24 cellular contexts compared by ENCODE assay signal in the genomic region with DNA sequence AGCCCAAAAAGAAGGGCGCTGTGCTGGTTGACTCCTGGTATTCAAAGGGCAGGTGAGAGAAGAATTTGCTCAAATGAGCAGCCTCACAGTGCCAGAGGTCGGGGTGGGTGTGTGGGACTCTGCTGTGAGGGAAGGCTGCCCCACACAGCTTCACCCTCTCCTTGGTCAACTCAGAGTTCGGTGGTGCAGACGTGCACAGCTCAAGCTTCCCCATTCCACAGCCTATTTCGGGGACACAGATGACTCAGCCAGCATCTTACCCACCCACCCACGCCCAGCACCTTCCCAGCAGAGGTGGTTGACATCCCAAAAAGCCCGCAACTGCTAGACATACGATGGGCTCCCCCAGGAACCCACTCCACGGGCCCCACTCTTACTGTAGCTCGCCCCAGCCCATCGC.
"Had no signal": no experiment of that assay in that cellular context is flagged by ENCODE, and none has a peak within 500 bp of the region (broad histone marks: within the 10 kb centered on the region; RNA-seq: fewer than 3 reads in every experiment).

No MANE protein-coding gene starts in this region.

- H3K4me1 ChIP-seq: breast epithelium, esophagus muscularis mucosa, foreskin keratinocyte, lower lobe of right lung, parathyroid adenoma, testis, transverse colon had no signal

- H3K36me3 ChIP-seq: breast epithelium, esophagus muscularis mucosa, heart right ventricle, lower lobe of right lung, neural progenitor cell, transverse colon had no signal

- DNase-seq: activated CD4-positive, alpha-beta memory T cell treated with anti-CD3 and anti-CD28 coated beads for 36 hours; activated CD4-positive, alpha-beta T cell treated with anti-CD3 and anti-CD28 coated beads for 4 hours; activated CD8-positive, alpha-beta memory T cell treated with anti-CD3 and anti-CD28 coated beads, Interleukin-2, amount 50 U/mL, for 4 hours; activated gamma-delta T cell treated with Interleukin-2 at 50 U/mL for 16 hours; activated T-cell treated with anti-CD3 and anti-CD28 coated beads, Interleukin-2, amount 50 U/mL, for 1 hour; dermis blood vessel endothelial cell; effector CD4-positive, alpha-beta T cell; foreskin keratinocyte; heart right ventricle; kidney glomerular epithelial cell; lower lobe of right lung; mesendoderm; natural killer cell; occipital lobe; right cardiac atrium; stimulated activated naive CD4-positive, alpha-beta T cell treated with Interleukin-2 at 50 U/mL for 16 hours; T-cell; transverse colon had no signal

- H3K27ac ChIP-seq: breast epithelium, esophagus muscularis mucosa, foreskin keratinocyte, heart right ventricle, lower lobe of right lung, neural progenitor cell, parathyroid adenoma, testis, transverse colon, VCaP had no signal

- H3K27me3 ChIP-seq: breast epithelium, esophagus muscularis mucosa, foreskin keratinocyte, heart right ventricle, neural progenitor cell, testis, transverse colon had no signal

- H3K4me3 ChIP-seq: breast epithelium, esophagus muscularis mucosa, heart right ventricle, lower lobe of right lung, neural progenitor cell, transverse colon had no signal

- H3K9me3 ChIP-seq: breast epithelium, lower lobe of right lung, testis, transverse colon had no signal
